In the genomic region with DNA sequence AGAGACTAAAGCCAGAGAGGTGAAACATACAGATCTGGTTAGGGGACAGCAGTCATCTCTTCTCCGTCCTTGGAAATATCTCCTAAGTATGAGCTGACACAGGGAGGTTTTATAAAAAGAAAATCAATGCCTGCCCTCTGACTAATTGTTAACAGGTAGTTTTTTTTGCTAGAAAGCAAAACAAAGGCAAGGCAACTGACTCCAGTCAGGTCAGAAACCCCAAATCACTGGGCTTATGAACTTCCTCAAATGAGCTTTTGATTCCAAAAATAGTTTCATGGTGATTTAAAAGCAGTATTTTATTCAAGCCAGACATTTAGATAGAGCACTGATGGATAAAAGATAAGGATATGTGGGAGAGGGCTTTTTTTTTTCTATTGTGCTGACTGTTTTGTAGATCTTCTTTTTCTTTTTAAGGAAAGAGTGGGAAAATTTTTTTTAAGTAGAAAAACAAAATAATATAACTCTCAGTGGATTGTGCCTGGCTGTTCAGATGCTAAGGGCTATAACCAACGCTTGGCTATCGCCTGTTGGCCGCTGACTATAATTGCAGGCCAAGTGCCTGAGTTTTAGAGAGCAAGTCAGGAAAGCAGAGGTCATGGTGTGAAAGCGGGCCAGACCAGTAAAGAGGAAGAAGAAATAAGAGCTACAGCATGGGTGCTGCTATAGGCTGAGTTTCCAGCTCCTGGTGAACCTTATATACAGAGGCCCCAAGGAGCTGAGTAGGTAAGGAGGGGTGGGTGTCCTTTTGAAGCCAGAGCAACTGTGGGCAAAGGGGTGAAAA, we compare ENCODE assay signal across 12 cellular contexts. TPM values are rescaled to one million over a fixed set of nuclear protein-coding genes. Genes with fewer than 3 reads are reported as not detected.
DNase-seq lines count a peak whose midpoint lies in the region; ATAC-seq and TF ChIP-seq lines count a peak whose summit lies in the region.
"Had no signal": no experiment of that assay in that cellular context is flagged by ENCODE, and none has a peak within 500 bp of the region (broad histone marks: within the 10 kb centered on the region; RNA-seq: fewer than 3 reads in every experiment).

No MANE protein-coding gene starts in this region.

- no peaks in the 10 kb centered on the region for H3K79me2 ChIP-seq in SU-DHL-6 (ENCODE audit: insufficient read depth, low read length)

- H3K4me2 ChIP-seq in SU-DHL-6 (ENCODE audit: low read depth, low read length, poor library complexity, severe bottlenecking) = no peak overlapping the region

- no peak overlapping the region for H3K9ac ChIP-seq in SU-DHL-6 (ENCODE audit: low read length)

- TF ChIP-seq CTCF in GM12865 (IDR thresholded peaks at IDR 0.05; ENCODE audit: insufficient read depth, low read depth, low read length, missing control alignments) (no peak), SU-DHL-6 (IDR thresholded peaks at IDR 0.05; ENCODE audit: insufficient read depth, low read length, poor library complexity, severe bottlenecking) (peak; percentile 28)

- H3K4me3 Mint-ChIP-seq in naive B cell = peak overlapping the region in 5 of 8 donors; percentile 12 to 67 (median 38)
- no peak overlapping the region for H3K4me3 Mint-ChIP-seq in effector memory CD8-positive, alpha-beta T cell

- ATAC-seq in HG02798 (IDR thresholded peaks at IDR 0.05; ENCODE audit: poor library complexity, unreplicated experiment) (peak; percentile 48), naive B cell (ENCODE audit: low read depth in 2 of 2) (peak; percentile 82 to 83)
- ATAC-seq in effector memory CD8-positive, alpha-beta T cell (replicated peaks) = no peak

- H3K36me3 Mint-ChIP-seq in naive B cell = no peaks in the 10 kb centered on the region
- H3K36me3 Mint-ChIP-seq in effector memory CD8-positive, alpha-beta T cell (ENCODE audit: insufficient read depth) = no peaks in the 10 kb centered on the region

- H2AFZ ChIP-seq in SU-DHL-6 (ENCODE audit: low read depth, low read length, severe bottlenecking) = no peak overlapping the region

- peaks cover 6% of the 10 kb centered on the region; the same call in 1 of the 2 replicates for H3F3A ChIP-seq in SU-DHL-6 (ENCODE audit: insufficient read depth)

- H3K27ac Mint-ChIP-seq in naive B cell = peak overlapping the region in 4 of 6 donors; percentile 0 to 57 (median 28)
- no peak overlapping the region for H3K27ac Mint-ChIP-seq in effector memory CD8-positive, alpha-beta T cell

- no peaks in the 10 kb centered on the region for H3K36me3 ChIP-seq in SU-DHL-6 (ENCODE audit: low read length)

- DNase-seq in GM12865 (ENCODE audit: low read depth) = peak; percentile 53
- peak; percentile 57 for DNase-seq in naive B cell
- no peak for DNase-seq in effector memory CD8-positive, alpha-beta T cell
- no peak for DNase-seq in activated effector memory CD4-positive, alpha-beta T cell treated with anti-CD3 and anti-CD28 coated beads, Interleukin-2, amount 50 U/mL, for 16 hours
- DNase-seq in NCI-H446 (lab: John Stamatoyannopoulos, UW) = no peak
- DNase-seq in COR-L47 (lab: John Stamatoyannopoulos, UW) = no peak
- DNase-seq: AML-193, anterior cingulate cortex, mesenchymal stem cell, NCI-H1930 had no signal

- H3K9me3 Mint-ChIP-seq in naive B cell = peaks cover 0 to 2% (median 0%) of the 10 kb centered on the region in 7 donors
- no peaks in the 10 kb centered on the region for H3K9me3 Mint-ChIP-seq in effector memory CD8-positive, alpha-beta T cell

- H3K9me3 ChIP-seq in SU-DHL-6 (ENCODE audit: insufficient read depth, low read length) = no peaks in the 10 kb centered on the region

- no peaks in the 10 kb centered on the region for H4K20me1 ChIP-seq in SU-DHL-6 (ENCODE audit: low read depth, low read length)

- H3K27ac ChIP-seq in SU-DHL-6 (ENCODE audit: low read depth, low read length) = no peak overlapping the region

- peaks cover 40 to 63% (median 55%) of the 10 kb centered on the region in 3 donors for H3K4me1 Mint-ChIP-seq in naive B cell
- H3K4me1 Mint-ChIP-seq in effector memory CD8-positive, alpha-beta T cell (ENCODE audit: low read depth in 2 of 2) = no peaks in the 10 kb centered on the region

- H3K4me3 ChIP-seq in GM12865 (ENCODE audit: low read depth, low read length) = no peak overlapping the region
- no peak overlapping the region for H3K4me3 ChIP-seq in SU-DHL-6 (ENCODE audit: insufficient read depth, low read length, poor library complexity, severe bottlenecking)

- no peaks in the 10 kb centered on the region for H3K27me3 ChIP-seq in SU-DHL-6 (ENCODE audit: low read length)

- H3K27me3 Mint-ChIP-seq in naive B cell = no peaks in the 10 kb centered on the region
- no peaks in the 10 kb centered on the region for H3K27me3 Mint-ChIP-seq in effector memory CD8-positive, alpha-beta T cell

- H3K9me2 ChIP-seq in SU-DHL-6 (replicated peaks; ENCODE audit: insufficient read depth, low read length) = no peaks in the 10 kb centered on the region

RNA-seq across cellular contexts. Expression of a gene that starts 44.9 kb away (rescaled TPM):
- polyA plus RNA-seq in naive B cell (ENCODE audit: low read depth in 6 of 6) = 10 to 100 TPM; 13.6 to 34.5 (median 29.2) TPM

RNA-seq across cellular contexts. Expression of a gene that starts 48.9 kb away (rescaled TPM):
- 10 to 100 TPM; 30.3 to 53.9 (median 39.9) TPM for polyA plus RNA-seq in naive B cell (ENCODE audit: low read depth in 6 of 6)

Comparison
In these comparisons a context has a peak if more than half of its experiments do, and no peak if none do; other contexts are left out.
1. DNase-seq: peak in GM12865 (single experiment) and naive B cell (single experiment); none in effector memory CD8-positive, alpha-beta T cell (0 of 3), activated effector memory CD4-positive, alpha-beta T cell treated with anti-CD3 and anti-CD28 coated beads, Interleukin-2, amount 50 U/mL, for 16 hours (single experiment), NCI-H446 (0 of 2) and COR-L47 (single experiment).
2. H3K27ac Mint-ChIP-seq: peak in naive B cell (4 of 6); none in effector memory CD8-positive, alpha-beta T cell (0 of 2).
3. H3K4me3 Mint-ChIP-seq: peak in naive B cell (5 of 8); none in effector memory CD8-positive, alpha-beta T cell (0 of 2).